17 cellular contexts compared by ENCODE assay signal in the genomic region with DNA sequence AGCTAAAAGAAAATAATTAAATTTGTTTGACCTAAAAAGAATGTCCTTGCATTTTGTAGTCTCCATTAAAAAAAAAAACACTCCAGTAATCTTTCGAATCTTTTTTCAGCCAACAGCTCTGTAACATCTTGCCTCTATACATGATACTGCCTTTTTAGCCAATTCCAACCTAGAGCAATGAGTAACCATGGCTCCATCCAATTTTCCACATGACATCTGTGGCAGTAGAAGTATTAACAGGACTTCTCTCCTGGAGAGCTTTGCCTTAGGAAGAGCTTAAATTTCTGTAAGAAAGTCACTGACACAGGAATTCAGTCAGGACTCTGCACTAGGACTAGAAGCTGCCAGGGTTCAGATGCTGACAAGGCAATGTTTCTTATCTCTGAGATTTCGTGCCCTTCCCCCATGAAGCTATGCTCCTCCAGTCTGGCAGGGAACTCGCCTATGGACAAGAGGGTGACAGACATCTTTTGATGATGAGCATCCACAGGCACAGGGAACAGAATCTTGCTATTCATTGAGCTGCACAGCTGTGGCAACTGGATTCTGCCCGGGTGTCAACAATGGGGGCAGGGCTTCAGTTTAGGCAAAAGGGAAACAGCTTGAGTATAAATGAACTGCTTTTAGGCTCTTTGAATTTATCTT.
DNase-seq lines count a peak whose midpoint lies in the region; ATAC-seq and TF ChIP-seq lines count a peak whose summit lies in the region.
"Had no signal": no experiment of that assay in that cellular context is flagged by ENCODE, and none has a peak within 500 bp of the region (broad histone marks: within the 10 kb centered on the region; RNA-seq: fewer than 3 reads in every experiment).

No MANE protein-coding gene starts in this region.

- H3K4me3 ChIP-seq in smooth muscle cell: no peak overlapping the region
- no peak overlapping the region for H3K4me3 ChIP-seq in foreskin fibroblast (ENCODE audit: low read depth in 1 of 2, low read length in 2 of 2)
- H3K4me3 ChIP-seq: body of pancreas, upper lobe of right lung had no signal

- peaks cover 99% of the 10 kb centered on the region for H3K79me2 ChIP-seq in smooth muscle cell (ENCODE audit: low read depth)

- H4K20me1 ChIP-seq in smooth muscle cell (ENCODE audit: low read depth): no peaks in the 10 kb centered on the region

- ATAC-seq in HG03342 (IDR thresholded peaks at IDR 0.05; ENCODE audit: unreplicated experiment): no peak
- ATAC-seq: body of pancreas; HCT116; naive thymus-derived CD4-positive, alpha-beta T cell; upper lobe of right lung had no signal

- H3K4me1 ChIP-seq in smooth muscle cell (ENCODE audit: low read depth): peaks cover 5% of the 10 kb centered on the region
- H3K4me1 ChIP-seq: upper lobe of right lung had no signal

- H3K27ac ChIP-seq in layer of hippocampus (ENCODE audit: low read depth, low read length) (peak overlapping the region; percentile 88), smooth muscle cell (ENCODE audit: low read depth) (peak overlapping the region; percentile 43)
- H3K27ac ChIP-seq: body of pancreas, upper lobe of right lung had no signal

- H3K27me3 ChIP-seq in layer of hippocampus (ENCODE audit: control insufficient read depth, insufficient read depth, low read length) (no peaks in the 10 kb centered on the region), smooth muscle cell (ENCODE audit: low read depth) (no peaks in the 10 kb centered on the region)
- H3K27me3 ChIP-seq: body of pancreas, upper lobe of right lung had no signal

- no peak overlapping the region for H3K9ac ChIP-seq in smooth muscle cell (ENCODE audit: low read depth)

- peaks cover 8% of the 10 kb centered on the region for H3F3A ChIP-seq in smooth muscle cell (ENCODE audit: low read depth)

- H3K9me3 ChIP-seq in smooth muscle cell (replicated peaks; ENCODE audit: low read depth): no peaks in the 10 kb centered on the region
- H3K9me3 ChIP-seq: body of pancreas, upper lobe of right lung had no signal

- peak overlapping the region; percentile 2 for H3K4me2 ChIP-seq in smooth muscle cell

- TF ChIP-seq CTCF in smooth muscle cell (IDR thresholded peaks at IDR 0.05; ENCODE audit: borderline replicate concordance, insufficient read depth, poor library complexity, severe bottlenecking): no peak
- TF ChIP-seq CTCF in foreskin fibroblast (IDR thresholded peaks at IDR 0.05; ENCODE audit: low read depth, low read length): no peak

- H2AFZ ChIP-seq in smooth muscle cell (ENCODE audit: low read depth): no peak overlapping the region

- 29% methylated on average over 4 of the region's 4 CpGs for WGBS in smooth muscle cell (ENCODE audit: low lambda C conversion rate)

- DNase-seq in NCI-H2171 treated with DMSO at 0.1 percent for 48 hours (lab: John Stamatoyannopoulos, UW) (peak; percentile 10), NCI-H2171 (lab: John Stamatoyannopoulos, UW) (no peak), cerebellar cortex (ENCODE audit: low spot score) (peak; percentile 7), smooth muscle cell (lab: John Stamatoyannopoulos, UW; ENCODE audit: unreplicated experiment) (no peak), foreskin fibroblast (no peak), NCI-H1436 treated with DMSO at 0.1 percent for 48 hours (lab: John Stamatoyannopoulos, UW) (no peak)
- DNase-seq: 8988T; activated CD4-positive, CD25-positive, alpha-beta regulatory T cell; activated T-cell treated with anti-CD3 and anti-CD28 coated beads, Interleukin-2, amount 50 U/mL, for 1 hour; naive thymus-derived CD4-positive, alpha-beta T cell; NCI-H1092; NCI-H524 treated with DMSO at 0.1 percent for 48 hours; upper lobe of right lung had no signal

- H3K36me3 ChIP-seq in smooth muscle cell (ENCODE audit: low read depth): peaks cover 3% of the 10 kb centered on the region
- H3K36me3 ChIP-seq: upper lobe of right lung had no signal

Comparison
In these comparisons a context has a peak if more than half of its experiments do, and no peak if none do; other contexts are left out.
1. DNase-seq: peak in NCI-H2171 treated with DMSO at 0.1 percent for 48 hours (single experiment) and cerebellar cortex (single experiment); none in NCI-H2171 (single experiment), smooth muscle cell (single experiment), foreskin fibroblast (0 of 2) and NCI-H1436 treated with DMSO at 0.1 percent for 48 hours (single experiment).